In the genomic region with DNA sequence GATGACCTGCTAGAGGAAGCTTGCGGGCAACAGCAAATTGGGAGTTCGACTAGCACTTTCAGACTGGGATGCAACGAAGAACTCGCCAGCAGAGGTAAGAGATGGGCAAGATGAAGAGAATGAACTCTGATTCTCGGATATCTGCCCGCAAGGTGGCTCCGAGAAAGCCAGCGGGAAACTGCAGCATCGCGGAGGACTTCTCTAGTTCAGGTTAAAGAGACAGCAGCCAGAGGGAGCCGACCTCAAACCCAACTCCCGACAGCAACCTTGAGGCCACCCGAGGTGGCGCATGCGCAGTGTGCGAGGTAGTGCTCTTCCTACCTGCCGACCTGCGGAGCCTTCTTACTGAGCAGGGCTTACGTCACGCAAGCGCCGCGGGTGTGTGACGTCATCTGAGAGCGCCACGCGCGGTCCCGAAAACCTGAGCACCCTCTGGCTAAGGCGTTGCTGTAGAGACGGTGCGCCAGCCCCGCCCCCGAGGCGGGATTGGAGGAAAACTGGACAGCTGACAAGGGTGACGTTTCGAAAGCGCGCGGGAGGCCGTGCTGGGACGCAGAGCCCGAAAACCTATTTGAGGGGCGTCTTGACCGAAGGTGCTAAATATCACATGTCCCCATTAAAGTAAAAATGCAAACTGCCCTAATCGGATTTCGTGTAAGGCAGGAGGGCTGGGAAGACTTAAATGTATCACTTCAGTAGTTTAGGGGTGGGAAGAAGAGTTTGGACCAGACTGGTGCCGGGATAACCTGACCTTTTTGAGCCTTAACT, we compare ENCODE assay signal across 8 cellular contexts.
DNase-seq lines count a peak whose midpoint lies in the region; ATAC-seq and TF ChIP-seq lines count a peak whose summit lies in the region.

No MANE protein-coding gene starts in this region.

- TF ChIP-seq CTCF in lung (IDR thresholded peaks at IDR 0.05; ENCODE audit: control extremely low read depth, extremely low read depth), result no peak

- no peaks in the 10 kb centered on the region for H3K27me3 ChIP-seq in lung (ENCODE audit: control insufficient read depth, insufficient read depth)

- peak; percentile 73 for ATAC-seq in GM19468 (IDR thresholded peaks at IDR 0.05; ENCODE audit: extremely low read depth, unreplicated experiment)
- peak; percentile 97 for ATAC-seq in lung (ENCODE audit: insufficient read depth, low FRiP score)

- no peaks in the 10 kb centered on the region for H3K36me3 ChIP-seq in lung (ENCODE audit: control insufficient read depth in 2 of 2, insufficient read depth in 2 of 2, low read length in 2 of 2)

- peak overlapping the region; percentile 45 for H3K4me3 ChIP-seq in lung

- WGBS in lung, 2 donors, result 3 to 4% methylated on average over 48 of the region's 48 CpGs

- DNase-seq in CMK (ENCODE audit: low read depth) (peak; percentile 100), HS-5 (ENCODE audit: low read depth) (peak; percentile 98), NK-92 (lab: John Stamatoyannopoulos, UW; ENCODE audit: unreplicated experiment) (peak; percentile 96), lung (ENCODE audit: low spot score) (peak; percentile 99)
- DNase-seq in activated CD8-positive, alpha-beta memory T cell treated with anti-CD3 and anti-CD28 coated beads for 24 hours, result peak; percentile 100
- peak; percentile 99 for DNase-seq in effector CD8-positive, alpha-beta T cell (lab: John Stamatoyannopoulos, UW)
- DNase-seq in stimulated activated CD4-positive, alpha-beta T cell treated with anti-CD3 and anti-CD28 coated beads, TNF-alpha, amount 100 ng/mL, for 24 hours (ENCODE audit: low read depth in 3 of 3), result peak; percentile 99 to 100 (median 100)

- peak overlapping the region; percentile 80 to 82 for H3K27ac ChIP-seq in lung (ENCODE audit: low read depth in 1 of 2, low read length in 1 of 2)

- H3K9me3 ChIP-seq in lung (ENCODE audit: control insufficient read depth in 2 of 2, insufficient read depth in 1 of 2, low read length in 1 of 2), result no peaks in the 10 kb centered on the region

- peaks cover 0 to 4% of the 10 kb centered on the region in 2 donors for H3K4me1 ChIP-seq in lung (ENCODE audit: control insufficient read depth in 2 of 2, insufficient read depth in 2 of 2, low read length in 2 of 2)

Comparison
In these comparisons a context has a peak if more than half of its experiments do, and no peak if none do; other contexts are left out.
1. Peak in every context shown above with its lines: DNase-seq, ATAC-seq, H3K4me3 ChIP-seq and H3K27ac ChIP-seq.